In the genomic region with DNA sequence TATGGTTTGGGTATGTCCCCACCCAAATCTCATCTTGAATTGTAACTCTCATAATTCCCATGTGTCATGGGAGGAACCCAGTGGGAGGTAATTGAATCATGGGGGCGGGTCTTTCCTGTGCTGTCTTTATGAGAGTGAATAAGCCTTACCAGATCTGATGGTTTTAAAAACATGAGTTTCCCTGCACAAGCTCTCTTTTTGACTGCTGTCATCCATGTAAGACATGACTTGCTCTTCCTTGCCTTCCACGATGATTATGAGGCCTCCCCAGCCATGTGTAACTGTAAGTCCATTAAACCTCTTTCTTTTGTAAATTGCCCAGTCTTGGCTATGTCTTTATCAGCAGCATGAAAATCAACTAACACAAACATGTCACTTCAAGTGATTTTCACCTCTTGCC, we compare ENCODE assay signal across 5 cellular contexts. TPM values are rescaled to one million over a fixed set of nuclear protein-coding genes. Genes with fewer than 3 reads are reported as not detected.
"Had no signal": no experiment of that assay in that cellular context is flagged by ENCODE, and none has a peak within 500 bp of the region (broad histone marks: within the 10 kb centered on the region; RNA-seq: fewer than 3 reads in every experiment).

No MANE protein-coding gene starts in this region.

RNA-seq across cellular contexts. Expression of gene CHRM1, which starts 16.4 kb away (rescaled TPM):
- total RNA-seq: HepG2, HT1080, IMR-90 had no signal
- polyA plus RNA-seq: HepG2, IgD-negative memory B cell, IMR-90 had no signal

RNA-seq across cellular contexts. Expression of gene SLC22A6, which starts 47.2 kb away (rescaled TPM):
- total RNA-seq: HepG2, HT-29, HT1080, IMR-90 had no signal
- polyA plus RNA-seq: HepG2, IgD-negative memory B cell, IMR-90 had no signal
